In genomic region chr11:17075506-17075905, GRCh38 we compare ENCODE assay signal across 9 cellular contexts. TPM values are rescaled to one million over a fixed set of nuclear protein-coding genes. Genes with fewer than 3 reads are reported as not detected.
A peak's percentile ranks its signal among the peaks of the same experiment; 100 is the strongest.
DNase-seq lines count a peak whose midpoint lies in the region; ATAC-seq and TF ChIP-seq lines count a peak whose summit lies in the region.
"Had no signal": no experiment of that assay in that cellular context is flagged by ENCODE, and none has a peak within 500 bp of the region (broad histone marks: within the 10 kb centered on the region; RNA-seq: fewer than 3 reads in every experiment).

No MANE protein-coding gene starts in this region.

- no peak overlapping the region for H3K27ac ChIP-seq in SJCRH30
- H3K27ac ChIP-seq in gastrocnemius medialis: peak overlapping the region; percentile 96 to 97 (median 97)

- H3K27ac Mint-ChIP-seq in activated CD8-positive, alpha-beta memory T cell treated with anti-CD3 and anti-CD28 coated beads, Interleukin-2, amount 10 ng/mL, durations not matched to agents 7 days and 5 days: peak overlapping the region; percentile 22

- H3K4me1 Mint-ChIP-seq in activated CD8-positive, alpha-beta memory T cell treated with anti-CD3 and anti-CD28 coated beads, Interleukin-2, amount 10 ng/mL, durations not matched to agents 7 days and 5 days: peaks cover 40% of the 10 kb centered on the region

- no peaks in the 10 kb centered on the region for H3K9me3 ChIP-seq in SJCRH30 (replicated peaks)
- no peaks in the 10 kb centered on the region for H3K9me3 ChIP-seq in gastrocnemius medialis

- H3K36me3 ChIP-seq in SJCRH30 (peaks cover 43% of the 10 kb centered on the region), gastrocnemius medialis (peaks cover 0 to 24% of the 10 kb centered on the region in 2 donors)

- TF ChIP-seq POLR2A in gastrocnemius medialis (IDR thresholded peaks at IDR 0.05): no peak

- DNase-seq in activated CD8-positive, alpha-beta memory T cell treated with anti-CD3 and anti-CD28 coated beads, Interleukin-2, amount 10 ng/mL, durations not matched to agents 7 days and 5 days: no peak
- no peak for DNase-seq in activated CD8-positive, alpha-beta memory T cell treated with anti-CD3 and anti-CD28 coated beads, Interleukin-2, amount 50 U/mL, for 4 hours
- DNase-seq in SJCRH30 (no peak), epithelial cell of esophagus (ENCODE audit: low read depth) (no peak), gastrocnemius medialis (no peak), kidney tubule cell (ENCODE audit: low spot score) (no peak), cortex of kidney (lab: John Stamatoyannopoulos, UW) (no peak)
- DNase-seq: SHP77 had no signal

- H3K27me3 Mint-ChIP-seq in activated CD8-positive, alpha-beta memory T cell treated with anti-CD3 and anti-CD28 coated beads, Interleukin-2, amount 10 ng/mL, durations not matched to agents 7 days and 5 days: no peaks in the 10 kb centered on the region

- no peaks in the 10 kb centered on the region for H3K9me3 Mint-ChIP-seq in activated CD8-positive, alpha-beta memory T cell treated with anti-CD3 and anti-CD28 coated beads, Interleukin-2, amount 10 ng/mL, durations not matched to agents 7 days and 5 days (ENCODE audit: low read depth)

- CTCF ChIA-PET in activated CD8-positive, alpha-beta memory T cell treated with anti-CD3 and anti-CD28 coated beads, Interleukin-2, amount 10 ng/mL, durations not matched to agents 7 days and 5 days (lab: Charles Lee): interaction anchor here (1.6 kb wide), 1 partner anchor 255 kb away, joined by 5 read pairs; no protein-coding TSS in a partner anchor

- peaks cover 41% of the 10 kb centered on the region for H3K36me3 Mint-ChIP-seq in activated CD8-positive, alpha-beta memory T cell treated with anti-CD3 and anti-CD28 coated beads, Interleukin-2, amount 10 ng/mL, durations not matched to agents 7 days and 5 days

- intact Hi-C loops in gastrocnemius medialis (cut with DNase I; ENCODE audit: low total_unique reads): loop anchor here (5.0 kb wide), 4 partner anchors 202 to 468 kb away; partner anchors contain the start of genes C11orf58, NCR3LG1 and NUCB2

- H3K4me3 ChIP-seq in SJCRH30 (peak overlapping the region; percentile 93), epithelial cell of esophagus (ENCODE audit: low read length) (peak overlapping the region; percentile 98), gastrocnemius medialis (peak overlapping the region in 2 of 4 donors; percentile 90 to 93)

- H3K4me1 ChIP-seq in SJCRH30 (peaks cover 6% of the 10 kb centered on the region), gastrocnemius medialis (peaks cover 26 to 27% of the 10 kb centered on the region in 2 donors)

- no peak for ATAC-seq in activated CD8-positive, alpha-beta memory T cell treated with anti-CD3 and anti-CD28 coated beads, Interleukin-2, amount 10 ng/mL, durations not matched to agents 7 days and 5 days
- no peak for ATAC-seq in gastrocnemius medialis
- no peak for ATAC-seq in HG03571 (IDR thresholded peaks at IDR 0.05; ENCODE audit: unreplicated experiment)

- H3K4me3 Mint-ChIP-seq in activated CD8-positive, alpha-beta memory T cell treated with anti-CD3 and anti-CD28 coated beads, Interleukin-2, amount 10 ng/mL, durations not matched to agents 7 days and 5 days: peak overlapping the region; percentile 98

- in situ Hi-C loops in gastrocnemius medialis (cut with MboI; ENCODE audit: low sequenced_read_pairs in 4 of 4): loop anchor here in 1 of 4 donors (10.0 kb wide), 1 partner anchor 199 kb away; the partner anchor contains the start of gene NUCB2

- TF ChIP-seq CTCF in epithelial cell of esophagus (IDR thresholded peaks at IDR 0.05; ENCODE audit: insufficient read depth, low read depth, low read length, missing control alignments) (no peak), gastrocnemius medialis (IDR thresholded peaks at IDR 0.05 in 4 of 5, conservative IDR thresholded peaks at IDR 0.05 in 1 of 5) (no peak)

- no peaks in the 10 kb centered on the region for H3K27me3 ChIP-seq in SJCRH30
- H3K27me3 ChIP-seq in gastrocnemius medialis: no peaks in the 10 kb centered on the region

RNA-seq across cellular contexts. Expression of gene RPS13, which starts 2.0 kb away (rescaled TPM):
- 100 to 1,000 TPM; 683 to 883 TPM for total RNA-seq in activated CD8-positive, alpha-beta memory T cell treated with anti-CD3 and anti-CD28 coated beads, Interleukin-2, amount 10 ng/mL, durations not matched to agents 7 days and 5 days
- 3,131 and 3,243 TPM in 2 replicates for total RNA-seq in SJCRH30 (2014; rRNA removed; shearing (Covaris generic))
- total RNA-seq in gastrocnemius medialis: 1,000 to 10,000 TPM; 1,365 to 1,604 (median 1,491) TPM
